In the genomic region with DNA sequence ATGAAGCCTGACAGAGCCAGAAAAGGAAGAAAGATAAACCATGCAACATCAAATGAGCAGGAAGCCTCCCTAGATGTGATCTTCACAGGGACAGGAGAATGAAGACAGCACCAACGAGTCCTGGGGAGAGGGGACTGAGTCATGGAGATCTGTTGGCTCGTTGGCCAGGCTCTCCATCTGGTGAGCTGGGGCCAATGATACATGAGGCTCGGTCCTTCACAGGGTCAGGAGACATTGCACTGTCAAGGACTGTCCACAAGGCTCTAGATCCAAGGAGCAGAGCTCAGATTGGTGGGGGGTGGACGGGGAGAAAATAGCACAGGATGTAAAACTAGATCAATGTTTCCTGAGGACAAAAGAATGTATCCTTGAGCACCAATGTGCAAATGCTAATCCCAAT, we compare ENCODE assay signal across 30 cellular contexts. TPM values are rescaled to one million over a fixed set of nuclear protein-coding genes. Genes with fewer than 3 reads are reported as not detected.
DNase-seq lines count a peak whose midpoint lies in the region; ATAC-seq, FAIRE-seq and TF ChIP-seq lines count a peak whose summit lies in the region.
"Had no signal": no experiment of that assay in that cellular context is flagged by ENCODE, and none has a peak within 500 bp of the region (broad histone marks: within the 10 kb centered on the region; RNA-seq: fewer than 3 reads in every experiment).

No MANE protein-coding gene starts in this region.

- no peaks in the 10 kb centered on the region for H3F3A ChIP-seq in Loucy (ENCODE audit: low read depth)

- no peak overlapping the region for H3K4me2 ChIP-seq in Loucy (ENCODE audit: low read depth, low read length, poor library complexity, severe bottlenecking)
- no peak overlapping the region for H3K4me2 ChIP-seq in osteoblast (ENCODE audit: insufficient read depth, low read length)
- H3K4me2 ChIP-seq: PC-9 had no signal

- no peak for TF ChIP-seq CTCF in Loucy (conservative IDR thresholded peaks at IDR 0.05; ENCODE audit: low read length)
- no peak for TF ChIP-seq CTCF in bronchial epithelial cell (IDR thresholded peaks at IDR 0.05; ENCODE audit: insufficient read depth, low read length, severe bottlenecking)
- no peak for TF ChIP-seq CTCF in osteoblast (IDR thresholded peaks at IDR 0.05; ENCODE audit: extremely low read depth, low read depth, low read length)

- H3K36me3 ChIP-seq in Loucy (ENCODE audit: insufficient read depth, low read length): no peaks in the 10 kb centered on the region
- H3K36me3 ChIP-seq in bronchial epithelial cell (ENCODE audit: control insufficient read depth, insufficient read depth, low read length): no peaks in the 10 kb centered on the region
- no peaks in the 10 kb centered on the region for H3K36me3 ChIP-seq in osteoblast (ENCODE audit: insufficient read depth, low read length)
- H3K36me3 ChIP-seq: BE2C, SJSA1 had no signal

- no peaks in the 10 kb centered on the region for H3K4me1 ChIP-seq in Loucy (ENCODE audit: insufficient read depth, low read length, poor library complexity, severe bottlenecking)
- H3K4me1 ChIP-seq in osteoblast (ENCODE audit: insufficient read depth, low read length): no peaks in the 10 kb centered on the region
- H3K4me1 ChIP-seq: BE2C, SJSA1 had no signal

- H3K27ac ChIP-seq in osteoblast (ENCODE audit: low read depth, low read length): no peak overlapping the region
- H3K27ac ChIP-seq: PC-9, SJSA1 had no signal

- H3K9me2 ChIP-seq in Loucy (replicated peaks; ENCODE audit: low read depth, low read length): no peaks in the 10 kb centered on the region

- DNase-seq in activated CD8-positive, alpha-beta memory T cell treated with anti-CD3 and anti-CD28 coated beads for 24 hours: peak; percentile 28
- no peak for DNase-seq in activated CD8-positive, alpha-beta memory T cell treated with anti-CD3 and anti-CD28 coated beads, Interleukin-2, amount 50 U/mL, for 4 hours
- no peak for DNase-seq in bronchial epithelial cell (ENCODE audit: low read depth)
- DNase-seq in osteoblast (ENCODE audit: insufficient read length, low spot score, missing footprints): peak; percentile 22
- no peak for DNase-seq in mesenteric fat pad (ENCODE audit: low spot score)
- DNase-seq: 8988T; ACHN; BE2C; H7; Karpas-422; MV-4-11; NCI-H1105; NCI-H1436 treated with DMSO at 0.1 percent for 48 hours; NCI-H187 treated with DMSO at 0.1 percent for 48 hours; NCI-H2171 treated with DMSO at 0.1 percent for 48 hours; NCI-H345; NCI-H524; NCI-H774; NK-92 treated with Interleukin-12 subunit alpha and Interleukin-12 subunit beta, amount 100 ng/mL, for 24 hours; PC-9; Right ventricle myocardium superior had no signal

- H3K79me2 ChIP-seq in Loucy (ENCODE audit: insufficient read depth, low read length): no peaks in the 10 kb centered on the region
- H3K79me2 ChIP-seq in osteoblast (ENCODE audit: insufficient read depth, low read length): no peaks in the 10 kb centered on the region

- H2AFZ ChIP-seq in Loucy (ENCODE audit: low read length) (0 out of 2 replicates have a peak overlapping the region, but pooled peaks have one; percentile 8), osteoblast (ENCODE audit: low read length) (no peak overlapping the region)
- H2AFZ ChIP-seq: PC-9 had no signal

- H3K9me3 ChIP-seq in Loucy (ENCODE audit: insufficient read depth, low read depth, low read length): no peaks in the 10 kb centered on the region
- no peaks in the 10 kb centered on the region for H3K9me3 ChIP-seq in osteoblast (ENCODE audit: low read depth, low read length)
- H3K9me3 ChIP-seq: BE2C, SJSA1 had no signal

- FAIRE-seq in bronchial epithelial cell (lab: Jason Lieb, UNC): peak; percentile 23
- FAIRE-seq: GM18507, HepG2 had no signal

- no peak overlapping the region for H3K9ac ChIP-seq in Loucy (ENCODE audit: low read depth, low read length, poor library complexity, severe bottlenecking)

- H3K27me3 ChIP-seq in Loucy (ENCODE audit: insufficient read depth, low read length, poor library complexity, severe bottlenecking): no peaks in the 10 kb centered on the region
- H3K27me3 ChIP-seq in bronchial epithelial cell (ENCODE audit: control insufficient read depth, insufficient read depth, low read length): peaks cover 2% of the 10 kb centered on the region
- H3K27me3 ChIP-seq in osteoblast (ENCODE audit: insufficient read depth, low read length): peaks cover 11% of the 10 kb centered on the region
- H3K27me3 ChIP-seq: BE2C, SJSA1 had no signal

- ATAC-seq in HG02610 (IDR thresholded peaks at IDR 0.05; ENCODE audit: unreplicated experiment): no peak
- ATAC-seq: HepG2 had no signal

- H4K20me1 ChIP-seq in Loucy (ENCODE audit: insufficient read depth, low read length, poor library complexity, severe bottlenecking) (no peaks in the 10 kb centered on the region), osteoblast (ENCODE audit: insufficient read depth, low read length) (no peaks in the 10 kb centered on the region)

- H3K4me3 ChIP-seq in Loucy (ENCODE audit: low read length, poor library complexity, severe bottlenecking) (no peak overlapping the region), bronchial epithelial cell (ENCODE audit: low read depth, low read length) (no peak overlapping the region), osteoblast (ENCODE audit: insufficient read depth, low read length) (no peak overlapping the region)
- H3K4me3 ChIP-seq: PC-9, SJSA1 had no signal

RNA-seq across cellular contexts. Expression of a gene that starts 0.7 kb away (rescaled TPM):
- total RNA-seq in bronchial epithelial cell (not detected in 2 replicates), osteoblast (not detected in 2 replicates), mesenteric fat pad (0.29 TPM)
- total RNA-seq: H7, HT1080, M059J, PC-9, Right ventricle myocardium superior, RPMI7951, SJSA1 had no signal

RNA-seq across cellular contexts. Expression of a gene that starts 14.5 kb away (rescaled TPM):
- total RNA-seq in bronchial epithelial cell (not detected in 2 replicates), osteoblast (not detected in 2 replicates), mesenteric fat pad (0.48 TPM)
- total RNA-seq: H7, HT1080, M059J, PC-9, RPMI7951, SJSA1 had no signal

RNA-seq across cellular contexts. Expression of a gene that starts 44.4 kb away (rescaled TPM):
- total RNA-seq in bronchial epithelial cell: not detected in 2 replicates
- total RNA-seq in osteoblast: not detected in 2 replicates
- total RNA-seq in mesenteric fat pad: not detected
- total RNA-seq: G401, H7, HepG2, HT1080, M059J, PC-9, Right ventricle myocardium superior, RPMI7951, SJSA1 had no signal

Comparison
In these comparisons a context has a peak if more than half of its experiments do, and no peak if none do; other contexts are left out.
1. DNase-seq: peak in activated CD8-positive, alpha-beta memory T cell treated with anti-CD3 and anti-CD28 coated beads for 24 hours (single experiment) and osteoblast (single experiment); none in activated CD8-positive, alpha-beta memory T cell treated with anti-CD3 and anti-CD28 coated beads, Interleukin-2, amount 50 U/mL, for 4 hours (single experiment), bronchial epithelial cell (single experiment) and mesenteric fat pad (single experiment).